Comparison of ENCODE assay signal across 2 cellular contexts in the genomic region with DNA sequence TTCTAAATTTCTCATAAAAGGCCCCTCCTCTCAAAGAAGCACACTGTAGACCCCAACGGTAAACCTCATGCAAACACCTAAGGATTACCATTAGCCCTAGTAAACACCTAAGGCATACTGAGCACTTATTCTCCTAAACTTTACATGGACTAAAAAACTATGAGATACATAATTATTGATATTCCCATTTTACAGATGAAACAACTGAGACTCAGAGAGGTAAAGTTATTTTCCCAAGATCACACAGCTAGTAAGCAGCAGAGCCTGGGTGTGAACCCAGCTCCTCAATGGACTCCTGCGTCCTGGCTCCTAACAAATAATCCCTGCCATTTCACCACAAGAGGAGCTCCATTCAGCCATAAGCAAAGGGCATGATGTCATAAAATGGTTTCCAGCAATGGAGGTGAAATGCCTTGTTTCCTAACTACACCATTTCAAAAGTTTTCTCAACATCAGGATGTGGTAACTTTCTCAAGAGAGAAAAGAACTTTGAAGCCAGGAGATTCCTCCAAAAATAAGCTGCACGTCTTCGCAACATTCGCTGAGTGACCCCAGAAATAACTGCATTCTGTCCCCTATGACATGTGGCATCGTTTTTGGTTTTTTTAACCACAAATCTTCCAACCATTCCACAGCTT.
TF ChIP-seq lines count a peak whose summit lies in the region.

No MANE protein-coding gene starts in this region.

TF ChIP-seq in A549, 52 proteins besides CTCF, POLR2A, EP300 and RAD21:
- TF ChIP-seq KDM1A (IDR thresholded peaks at IDR 0.05; ENCODE audit: low read depth) = peak; percentile 88
- no peak for TF ChIP-seq JUN (IDR thresholded peaks at IDR 0.05)
- TF ChIP-seq ZSCAN20 (CRISPR knock-in tag; IDR thresholded peaks at IDR 0.05) = no peak
- TF ChIP-seq EHF (CRISPR knock-in tag; IDR thresholded peaks at IDR 0.05) = no peak
- TF ChIP-seq TP53 (CRISPR knock-in tag; IDR thresholded peaks at IDR 0.05) = no peak
- peak; percentile 85; the same call in 1 of the 2 replicates for TF ChIP-seq HDAC2 (IDR thresholded peaks at IDR 0.05)
- TF ChIP-seq POLR2AphosphoS2 (conservative IDR thresholded peaks at IDR 0.05; ENCODE audit: low read length) = no peak
- peak; percentile 69; the same call in 1 of the 2 replicates for TF ChIP-seq CHD4 (IDR thresholded peaks at IDR 0.05; ENCODE audit: borderline replicate concordance)

TF ChIP-seq in HCT116, 20 proteins besides CTCF, POLR2A, EP300 and RAD21:
- TF ChIP-seq YY1 (IDR thresholded peaks at IDR 0.05; ENCODE audit: extremely low read depth, insufficient replicate concordance, low read depth, low read length) (peak; percentile 4), SIN3A (IDR thresholded peaks at IDR 0.05; ENCODE audit: low read depth) (no peak)
